ENCODE assay signal across 12 cellular contexts in genomic region chr16:48445782-48446533, GRCh38.
"Had no signal": no experiment of that assay in that cellular context is flagged by ENCODE, and none has a peak within 500 bp of the region (broad histone marks: within the 10 kb centered on the region; RNA-seq: fewer than 3 reads in every experiment).

No MANE protein-coding gene starts in this region.

- ATAC-seq: activated T-helper 17 cell treated with anti-CD3 and anti-CD28 coated beads, Interleukin-2, amount 50 U/mL, for 72 hours; stimulated activated naive B cell treated with anti-CD40 and anti-IgM and Interleukin-4, amounts not matched to agents 10 μg/mL and 1 μg/mL and 100 μg/mL, for 72 hours had no signal

- H3K27ac ChIP-seq: SJCRH30 had no signal

- H3K27me3 ChIP-seq: pancreas, SJCRH30, tibial nerve had no signal

- H3K9me3 ChIP-seq: lower lobe of right lung, pancreas, SJCRH30, tibial nerve had no signal

- H3K36me3 ChIP-seq: lower lobe of right lung, pancreas, SJCRH30, tibial nerve had no signal

- DNase-seq: activated CD4-positive, alpha-beta T cell treated with anti-CD3 and anti-CD28 coated beads, Interleukin-2, amount 10 ng/mL, durations not matched to agents 7 days and 5 days; activated CD8-positive, alpha-beta memory T cell treated with anti-CD3 and anti-CD28 coated beads for 24 hours; activated naive CD4-positive, alpha-beta T cell treated with Interleukin-2 at 50 U/mL for 16 hours; activated T-cell treated with anti-CD3 and anti-CD28 coated beads for 4 hours; lower lobe of right lung; pancreas; stimulated activated CD4-positive, alpha-beta T cell treated with anti-CD3 and anti-CD28 coated beads, Interleukin-2, amount 100 ng/mL, for 48 hours; stimulated activated naive B cell treated with anti-CD40 and anti-IgM and Interleukin-4, amounts not matched to agents 10 μg/mL and 1 μg/mL and 100 μg/mL, for 72 hours; T-helper 2 cell had no signal

- H3K4me3 ChIP-seq: lower lobe of right lung, pancreas, SJCRH30, tibial nerve had no signal

- H3K4me1 ChIP-seq: pancreas had no signal
